Comparison of ENCODE assay signal across 14 cellular contexts in genomic region chr6:11773581-11773980, GRCh38. TPM values are rescaled to one million over a fixed set of nuclear protein-coding genes. Genes with fewer than 3 reads are reported as not detected.
DNase-seq lines count a peak whose midpoint lies in the region; FAIRE-seq and TF ChIP-seq lines count a peak whose summit lies in the region.
"Had no signal": no experiment of that assay in that cellular context is flagged by ENCODE, and none has a peak within 500 bp of the region (broad histone marks: within the 10 kb centered on the region; RNA-seq: fewer than 3 reads in every experiment).

No MANE protein-coding gene starts in this region.

- TF ChIP-seq CTCF in HEK293 (tag by site-specific recombination; IDR thresholded peaks at IDR 0.05) (no peak), RWPE1 (conservative IDR thresholded peaks at IDR 0.05; ENCODE audit: low read depth) (no peak), smooth muscle cell (IDR thresholded peaks at IDR 0.05; ENCODE audit: borderline replicate concordance, insufficient read depth, poor library complexity, severe bottlenecking) (no peak), lower leg skin (IDR thresholded peaks at IDR 0.05) (no peak), GM13977 (IDR thresholded peaks at IDR 0.05; ENCODE audit: extremely low read depth, insufficient read depth, missing control alignments) (no peak)

- WGBS in smooth muscle cell (ENCODE audit: low lambda C conversion rate) = 100% methylated on average over 2 of the region's 2 CpGs
- 78 to 96% methylated on average over 2 of the region's 2 CpGs for WGBS in lower leg skin, 2 donors

- no peaks in the 10 kb centered on the region for H3K79me2 ChIP-seq in smooth muscle cell (ENCODE audit: low read depth)

- CTCF ChIA-PET in HEK293 (lab: Yijun Ruan, JAX) (interaction anchor here (1.1 kb wide), 1 partner anchor 10 kb away, joined by 3 read pairs; no protein-coding TSS in a partner anchor), RWPE1 (lab: Yijun Ruan, JAX) (no interaction called here)

- TF ChIP-seq POLR2A in lower leg skin (IDR thresholded peaks at IDR 0.05) (no peak), GM12891 (IDR thresholded peaks at IDR 0.05; ENCODE audit: low read depth, low read length) (no peak)

- POLR2A ChIA-PET in HEK293 (lab: Yijun Ruan, JAX) = no interaction called here
- POLR2A ChIA-PET in RWPE1 (lab: Yijun Ruan, JAX; ENCODE audit: low non-redundant PET) = no interaction called here

- no peak overlapping the region for H3K9ac ChIP-seq in smooth muscle cell (ENCODE audit: low read depth)

- peaks cover 18% of the 10 kb centered on the region for H3F3A ChIP-seq in smooth muscle cell (ENCODE audit: low read depth)

- DNase-seq in RWPE1 (ENCODE audit: low spot score) (no peak), epithelial cell of prostate (ENCODE audit: low read depth, low spot score) (no peak), smooth muscle cell (lab: John Stamatoyannopoulos, UW; ENCODE audit: unreplicated experiment) (no peak), lower leg skin (ENCODE audit: low spot score in 2 of 2) (no peak), GM12891 (ENCODE audit: insufficient read length, low spot score) (no peak), GM13977 (ENCODE audit: low spot score) (no peak)
- DNase-seq: DMS53, GF-D8, GM23248, HFFc6 had no signal

- intact Hi-C loops in lower leg skin (cut with DNase I; ENCODE audit: low total_unique reads) = no loop called here

- H3K4me2 ChIP-seq in smooth muscle cell = no peak overlapping the region

- no peaks in the 10 kb centered on the region for H3K36me3 ChIP-seq in HEK293 (ENCODE audit: control insufficient read depth in 2 of 2, insufficient read depth in 1 of 2, low read length in 2 of 2)
- no peaks in the 10 kb centered on the region for H3K36me3 ChIP-seq in smooth muscle cell (ENCODE audit: low read depth)
- H3K36me3 ChIP-seq: HAP-1 had no signal

- H2AFZ ChIP-seq in smooth muscle cell (ENCODE audit: low read depth) = no peak overlapping the region
- H2AFZ ChIP-seq: GM23248 had no signal

- H3K4me3 ChIP-seq in HEK293 (ENCODE audit: low read depth, low read length) = no peak overlapping the region
- H3K4me3 ChIP-seq in smooth muscle cell = no peak overlapping the region
- no peak overlapping the region for H3K4me3 ChIP-seq in lower leg skin (ENCODE audit: low read depth, poor library complexity, severe bottlenecking)
- H3K4me3 ChIP-seq: HAP-1 had no signal

- no peak for FAIRE-seq in GM12891 (lab: Jason Lieb, UNC)
- FAIRE-seq: GM18507 had no signal

- no peaks in the 10 kb centered on the region for H3K9me3 ChIP-seq in HEK293 (ENCODE audit: control insufficient read depth, insufficient read depth, low read depth, low read length)
- H3K9me3 ChIP-seq in smooth muscle cell (replicated peaks; ENCODE audit: low read depth) = no peaks in the 10 kb centered on the region
- H3K9me3 ChIP-seq: HAP-1 had no signal

- H4K20me1 ChIP-seq in smooth muscle cell (ENCODE audit: low read depth) = no peaks in the 10 kb centered on the region

- in situ Hi-C loops in GM13977 (cut with MboI; ENCODE audit: low pct_unique_long_range_greater_than_20kb, low sequenced_read_pairs, unreplicated experiment) = no loop called here

- H3K27ac ChIP-seq in HEK293 (ENCODE audit: extremely low read depth, low read depth, low read length) = no peak overlapping the region
- peak overlapping the region; percentile 80 for H3K27ac ChIP-seq in RWPE1
- H3K27ac ChIP-seq in epithelial cell of prostate = peak overlapping the region; percentile 100
- peak overlapping the region; percentile 97 for H3K27ac ChIP-seq in smooth muscle cell (ENCODE audit: low read depth)

- H3K27me3 ChIP-seq in smooth muscle cell (ENCODE audit: low read depth) = no peaks in the 10 kb centered on the region

- H3K4me1 ChIP-seq in HEK293 (ENCODE audit: control insufficient read depth, insufficient read depth, low read length) (peaks cover 2% of the 10 kb centered on the region; the same call in 1 of the 2 replicates), smooth muscle cell (ENCODE audit: low read depth) (peaks cover 28% of the 10 kb centered on the region)
- H3K4me1 ChIP-seq: HAP-1 had no signal

TF ChIP-seq in HEK293, 187 proteins besides CTCF, POLR2A, EP300 and RAD21:
- TF ChIP-seq ZNF768 (tag by site-specific recombination; IDR thresholded peaks at IDR 0.05) = peak; percentile 47; the same call in 1 of the 2 replicates
- no peak for TF ChIP-seq SCRT2 (tag by site-specific recombination; IDR thresholded peaks at IDR 0.05)
- TF ChIP-seq ZNF510 (tag by site-specific recombination; IDR thresholded peaks at IDR 0.05; ENCODE audit: insufficient replicate concordance) = no peak
- no peak for TF ChIP-seq PBX3 (CRISPR knock-in tag; IDR thresholded peaks at IDR 0.05)
- TF ChIP-seq ZNF560 (tag by site-specific recombination; IDR thresholded peaks at IDR 0.05; ENCODE audit: borderline replicate concordance) = no peak
- no peak for TF ChIP-seq TRIM28 (IDR thresholded peaks at IDR 0.05; ENCODE audit: borderline replicate concordance, low read length)

TF ChIP-seq in GM12891, 5 proteins besides CTCF, POLR2A, EP300 and RAD21:
- TF ChIP-seq SPI1 (IDR thresholded peaks at IDR 0.05; ENCODE audit: low read depth, low read length) (no peak), PAX5 (IDR thresholded peaks at IDR 0.05; ENCODE audit: insufficient read depth, low read length, severe bottlenecking) (no peak), POLR2AphosphoS5 (IDR thresholded peaks at IDR 0.05; ENCODE audit: low read depth, low read length) (no peak), POU2F2 (IDR thresholded peaks at IDR 0.05; ENCODE audit: low read depth, low read length) (no peak), TAF1 (IDR thresholded peaks at IDR 0.05; ENCODE audit: low read depth, low read length) (no peak)

RNA-seq across cellular contexts. Expression of gene ADTRP, which starts 5.0 kb away (rescaled TPM):
- total RNA-seq in smooth muscle cell (0.54 and 0.67 TPM in 2 replicates), lower leg skin (10 to 100 TPM in 3 of 4 donors, 1 to 10 TPM in 1; 9.1 to 40.4 (median 21.8) TPM)
- 0.64 and 1.1 TPM in 2 replicates for polyA plus RNA-seq in smooth muscle cell
- polyA plus RNA-seq in GM12891 (2012; ENCODE audit: low read depth, missing spikeins) = 5.0 TPM
- total RNA-seq: A673 had no signal
